16 cellular contexts compared by ENCODE assay signal in the genomic region with DNA sequence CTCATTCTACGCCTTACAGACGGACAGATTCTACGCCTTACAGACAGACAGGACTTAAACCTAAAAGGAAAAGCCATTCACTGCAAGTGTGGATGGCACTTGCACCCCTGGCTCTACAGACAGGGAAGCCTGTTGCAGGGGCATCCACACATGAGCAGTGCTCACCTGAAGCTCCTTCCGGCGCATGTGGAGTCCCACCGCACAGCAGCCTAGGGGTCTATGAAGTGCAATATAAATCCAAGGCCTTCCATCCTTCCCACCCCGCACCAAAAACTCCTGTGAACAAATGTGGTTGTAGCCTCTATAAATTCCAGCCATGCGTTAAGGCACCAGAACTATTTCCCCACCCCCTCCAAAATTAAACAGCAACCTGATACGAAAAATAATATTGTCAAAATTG.
"Had no signal": no experiment of that assay in that cellular context is flagged by ENCODE, and none has a peak within 500 bp of the region (broad histone marks: within the 10 kb centered on the region; RNA-seq: fewer than 3 reads in every experiment).

No MANE protein-coding gene starts in this region.

- H3K4me3 Mint-ChIP-seq: activated CD8-positive, alpha-beta memory T cell treated with anti-CD3 and anti-CD28 coated beads, Interleukin-2, amount 10 ng/mL, durations not matched to agents 7 days and 5 days; effector memory CD8-positive, alpha-beta T cell; natural killer cell had no signal

- H3K9me3 Mint-ChIP-seq: effector memory CD8-positive, alpha-beta T cell; natural killer cell had no signal

- H3K27me3 ChIP-seq: hepatocyte, neutrophil, spleen, upper lobe of right lung had no signal

- H3K27ac Mint-ChIP-seq: activated CD8-positive, alpha-beta memory T cell treated with anti-CD3 and anti-CD28 coated beads, Interleukin-2, amount 10 ng/mL, durations not matched to agents 7 days and 5 days; natural killer cell had no signal

- H3K27me3 Mint-ChIP-seq: activated CD8-positive, alpha-beta memory T cell treated with anti-CD3 and anti-CD28 coated beads, Interleukin-2, amount 10 ng/mL, durations not matched to agents 7 days and 5 days; effector memory CD8-positive, alpha-beta T cell had no signal

- H3K4me3 ChIP-seq: hepatocyte, lower lobe of right lung, spleen, upper lobe of right lung had no signal

- H3K9me3 ChIP-seq: lower lobe of right lung, neutrophil, upper lobe of right lung had no signal

- H3K4me1 ChIP-seq: lower lobe of right lung, spleen, upper lobe of right lung had no signal

- ATAC-seq: activated CD8-positive, alpha-beta memory T cell treated with anti-CD3 and anti-CD28 coated beads, Interleukin-2, amount 10 ng/mL, durations not matched to agents 7 days and 5 days; effector memory CD8-positive, alpha-beta T cell; lower lobe of right lung; natural killer cell; upper lobe of right lung had no signal

- DNase-seq: activated CD4-positive, alpha-beta T cell treated with anti-CD3 and anti-CD28 coated beads for 1 hour; activated CD4-positive, alpha-beta T cell treated with anti-CD3 and anti-CD28 coated beads, Interleukin-2, amount 50 U/mL, for 48 hours; activated CD8-positive, alpha-beta memory T cell treated with anti-CD3 and anti-CD28 coated beads, Interleukin-2, amount 10 ng/mL, durations not matched to agents 7 days and 5 days; activated naive CD4-positive, alpha-beta T cell treated with anti-CD3 and anti-CD28 coated beads, Interleukin-2, amount 50 U/mL, for 16 hours; amniotic stem cell; effector memory CD8-positive, alpha-beta T cell; foreskin fibroblast; lower lobe of right lung; natural killer cell; spleen; stimulated activated naive CD4-positive, alpha-beta T cell; SW 1271; upper lobe of right lung had no signal

- H3K27ac ChIP-seq: hepatocyte, lower lobe of right lung, neutrophil, spleen, upper lobe of right lung, VCaP had no signal
